ENCODE assay signal across 8 cellular contexts in the genomic region with DNA sequence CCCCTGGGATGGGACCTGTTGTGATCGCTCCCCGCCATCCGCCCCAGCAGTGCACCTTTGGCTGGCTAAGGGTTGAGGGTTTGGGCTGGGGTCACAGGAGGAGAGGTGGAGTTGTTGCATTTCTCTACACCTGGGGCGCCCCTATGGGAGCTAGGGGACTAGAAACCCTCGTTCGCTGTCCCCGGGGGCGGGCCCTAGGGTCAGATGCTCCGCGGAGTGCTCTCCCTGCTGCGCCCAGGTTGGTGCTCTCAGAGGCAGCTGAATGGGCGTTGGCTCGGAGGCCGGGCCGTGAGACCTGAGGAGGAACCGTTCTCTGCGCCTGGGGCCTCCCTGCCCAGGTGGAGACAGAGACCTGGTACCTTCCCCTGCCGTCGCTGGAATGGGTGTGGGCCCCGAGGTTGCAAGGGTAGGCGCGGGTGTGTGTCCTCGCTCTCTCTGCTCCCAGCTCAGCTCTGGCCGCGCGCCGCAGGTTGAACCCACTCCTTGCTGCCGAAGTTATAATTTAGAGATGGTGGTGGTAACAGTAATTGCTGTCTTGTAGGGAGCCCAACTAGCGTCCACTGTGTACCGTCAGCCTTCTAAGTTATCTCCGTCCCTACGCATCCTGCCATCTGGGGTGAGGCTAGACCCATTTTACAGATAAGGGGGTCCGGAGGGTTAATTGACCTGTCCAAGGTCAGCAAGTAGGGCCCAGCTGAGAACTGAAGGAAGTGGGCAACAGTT. TPM values are rescaled to one million over a fixed set of nuclear protein-coding genes. Genes with fewer than 3 reads are reported as not detected.
A peak's percentile ranks its signal among the peaks of the same experiment; 100 is the strongest.
DNase-seq lines count a peak whose midpoint lies in the region; ATAC-seq and TF ChIP-seq lines count a peak whose summit lies in the region.

No MANE protein-coding gene starts in this region.

- H2BK120ac ChIP-seq in mesendoderm (ENCODE audit: low read depth, low read length) = no peak overlapping the region

- peak overlapping the region; percentile 97 for H3K9ac ChIP-seq in mesendoderm (ENCODE audit: low read length)
- peak overlapping the region; percentile 26 to 94 (median 77) for H3K9ac ChIP-seq in subcutaneous abdominal adipose tissue (ENCODE audit: low read length in 5 of 5)

- H3K56ac ChIP-seq in mesendoderm (ENCODE audit: low read length) = peak overlapping the region; percentile 99

- peaks cover 14% of the 10 kb centered on the region for H3K79me1 ChIP-seq in mesendoderm (ENCODE audit: low read length)

- POLR2A ChIA-PET in CD8-positive, alpha-beta T cell (lab: Charles Lee) = interaction anchor here (0.9 to 1.9 kb wide), 8 partner anchors 13 to 297 kb away, joined by 3 to 12 read pairs (median 4); partner anchors contain the start of genes HTD2 and RPP14
- POLR2A ChIA-PET in HEK293T (lab: Yijun Ruan, JAX) = interaction anchor here (1.1 to 1.3 kb wide), 3 partner anchors 16 to 40 kb away, joined by 3 to 4 read pairs (median 3); no protein-coding TSS in a partner anchor

- peak overlapping the region; percentile 90 for H3K4me2 ChIP-seq in mesendoderm (ENCODE audit: low read length)

- H3K4ac ChIP-seq in mesendoderm (ENCODE audit: low read depth, low read length) = no peak overlapping the region

- no peaks in the 10 kb centered on the region for H3K27me3 Mint-ChIP-seq in CD8-positive, alpha-beta T cell (ENCODE audit: low read depth)
- no peaks in the 10 kb centered on the region for H3K27me3 Mint-ChIP-seq in T-helper 2 cell treated with Interferon-gamma antibody and Interleukin-4, amounts not matched to agents 5 μg/mL and 100 μg/mL, for 36 hours (ENCODE audit: low read depth)
- H3K27me3 Mint-ChIP-seq in chondrocyte (ENCODE audit: low read depth) = no peaks in the 10 kb centered on the region

- H3K4me3 Mint-ChIP-seq in CD8-positive, alpha-beta T cell = peak overlapping the region; percentile 86
- H3K4me3 Mint-ChIP-seq in T-helper 2 cell treated with Interferon-gamma antibody and Interleukin-4, amounts not matched to agents 5 μg/mL and 100 μg/mL, for 36 hours = peak overlapping the region; percentile 93
- peak overlapping the region; percentile 88 for H3K4me3 Mint-ChIP-seq in chondrocyte (ENCODE audit: unreplicated experiment)

- H3K23ac ChIP-seq in mesendoderm (ENCODE audit: low read length) = no peak overlapping the region

- peaks cover 43% of the 10 kb centered on the region for H3K4me1 Mint-ChIP-seq in CD8-positive, alpha-beta T cell (ENCODE audit: low read depth)
- H3K4me1 Mint-ChIP-seq in T-helper 2 cell treated with Interferon-gamma antibody and Interleukin-4, amounts not matched to agents 5 μg/mL and 100 μg/mL, for 36 hours (ENCODE audit: low read depth) = peaks cover 42% of the 10 kb centered on the region
- peaks cover 56% of the 10 kb centered on the region for H3K4me1 Mint-ChIP-seq in chondrocyte (ENCODE audit: low read depth)

- peak overlapping the region; percentile 56 for H3K18ac ChIP-seq in mesendoderm (ENCODE audit: low read length)

- peak overlapping the region; percentile 72 for H3K27ac ChIP-seq in CD8-positive, alpha-beta T cell (ENCODE audit: low read depth, low read length)
- H3K27ac ChIP-seq in mesendoderm (ENCODE audit: low read depth, low read length) = no peak overlapping the region
- peak overlapping the region; percentile 79 for H3K27ac ChIP-seq in subcutaneous abdominal adipose tissue (ENCODE audit: low read depth, low read length)

- H3K4me3 ChIP-seq in CD8-positive, alpha-beta T cell (ENCODE audit: low read depth, low read length) = peak overlapping the region; percentile 97
- H3K4me3 ChIP-seq in mesendoderm (ENCODE audit: low read length) (peak overlapping the region; percentile 94), subcutaneous abdominal adipose tissue (ENCODE audit: low read depth in 1 of 5, low read length in 5 of 5) (peak overlapping the region; percentile 76 to 97 (median 82))

- H3K79me2 ChIP-seq in mesendoderm (ENCODE audit: control insufficient read depth, insufficient read depth, low read length) = peaks cover 52% of the 10 kb centered on the region

- intact Hi-C loops in CD8-positive, alpha-beta T cell (cut with DNase I, micrococcal nuclease) = loop anchor here (1.0 to 10.0 kb wide), 8 partner anchors 25 to 1327 kb away; partner anchors contain the start of genes HTD2 (in 2 of the 2), RPP14 (in 2 of the 2), ABHD6 (in 1 of the 2) and TASOR (in 1 of the 2)

- CTCF ChIA-PET in CD8-positive, alpha-beta T cell (lab: Charles Lee) = interaction anchor here (0.5 to 4.3 kb wide), 29 partner anchors 8 to 409 kb away, joined by 3 to 50 read pairs (median 7); no protein-coding TSS in a partner anchor
- CTCF ChIA-PET in HEK293T (lab: Yijun Ruan, JAX) = interaction anchor here (1.0 to 1.7 kb wide), 2 partner anchors 156 to 168 kb away, joined by 3 to 5 read pairs; no protein-coding TSS in a partner anchor

- ATAC-seq in CD8-positive, alpha-beta T cell = peak; percentile 25

- peak; percentile 10 to 69 (median 36) for DNase-seq in CD8-positive, alpha-beta T cell
- DNase-seq in HCEC 1CT (peak; percentile 20), chondrocyte (ENCODE audit: low spot score) (no peak), mesendoderm (peak; percentile 40), HEK293T (ENCODE audit: extremely low spot score) (no peak), amniotic stem cell (lab: John Stamatoyannopoulos, UW) (no peak)
- peak; percentile 34 for DNase-seq in T-helper 2 cell treated with Interferon-gamma antibody and Interleukin-4, amounts not matched to agents 5 μg/mL and 100 μg/mL, for 36 hours (ENCODE audit: low spot score)

- peaks cover 46% of the 10 kb centered on the region for H3K4me1 ChIP-seq in CD8-positive, alpha-beta T cell (ENCODE audit: insufficient read depth, low read length)
- H3K4me1 ChIP-seq in mesendoderm (ENCODE audit: control insufficient read depth, low read depth, low read length) = peaks cover 9% of the 10 kb centered on the region
- peaks cover 3 to 59% (median 49%) of the 10 kb centered on the region in 5 donors for H3K4me1 ChIP-seq in subcutaneous abdominal adipose tissue (ENCODE audit: control insufficient read depth in 5 of 5, insufficient read depth in 5 of 5, low read length in 5 of 5)

- H3K36me3 Mint-ChIP-seq in CD8-positive, alpha-beta T cell = peaks cover 8% of the 10 kb centered on the region
- H3K36me3 Mint-ChIP-seq in T-helper 2 cell treated with Interferon-gamma antibody and Interleukin-4, amounts not matched to agents 5 μg/mL and 100 μg/mL, for 36 hours (ENCODE audit: low read depth) = peaks cover 14% of the 10 kb centered on the region
- no peaks in the 10 kb centered on the region for H3K36me3 Mint-ChIP-seq in chondrocyte (ENCODE audit: low read depth)

- no CpG with 5 or more reads among the region's 33 CpGs for WGBS in mesendoderm (ENCODE audit: extremely low coverage, insufficient coverage, low lambda C conversion rate)

- no peak overlapping the region for H2BK15ac ChIP-seq in mesendoderm (replicated peaks; ENCODE audit: low read depth)

- TF ChIP-seq CTCF in CD8-positive, alpha-beta T cell (IDR thresholded peaks at IDR 0.05) = no peak
- no peak for TF ChIP-seq CTCF in chondrocyte (IDR thresholded peaks at IDR 0.05)

- no peak overlapping the region for H4K5ac ChIP-seq in mesendoderm (ENCODE audit: low read length)

- H3K36me3 ChIP-seq in CD8-positive, alpha-beta T cell (ENCODE audit: insufficient read depth, low read length) = no peaks in the 10 kb centered on the region
- H3K36me3 ChIP-seq in mesendoderm (ENCODE audit: control insufficient read depth, insufficient read depth, low read length) (no peaks in the 10 kb centered on the region), subcutaneous abdominal adipose tissue (ENCODE audit: control insufficient read depth in 5 of 5, insufficient read depth in 5 of 5, low read length in 5 of 5) (no peaks in the 10 kb centered on the region)

- H3K9me3 ChIP-seq in CD8-positive, alpha-beta T cell (ENCODE audit: low read length) = no peaks in the 10 kb centered on the region
- no peaks in the 10 kb centered on the region for H3K9me3 ChIP-seq in subcutaneous abdominal adipose tissue (ENCODE audit: control insufficient read depth in 5 of 5, low read length in 5 of 5)

- H2BK5ac ChIP-seq in mesendoderm (ENCODE audit: low read length) = no peak overlapping the region

- H2AK5ac ChIP-seq in mesendoderm (ENCODE audit: low read length) = no peak overlapping the region

- no peaks in the 10 kb centered on the region for H3K9me3 Mint-ChIP-seq in CD8-positive, alpha-beta T cell
- H3K9me3 Mint-ChIP-seq in T-helper 2 cell treated with Interferon-gamma antibody and Interleukin-4, amounts not matched to agents 5 μg/mL and 100 μg/mL, for 36 hours = no peaks in the 10 kb centered on the region
- no peaks in the 10 kb centered on the region for H3K9me3 Mint-ChIP-seq in chondrocyte (ENCODE audit: low read depth)

- no peak overlapping the region for H4K8ac ChIP-seq in mesendoderm (ENCODE audit: low read depth, low read length)

- H3K27me3 ChIP-seq in CD8-positive, alpha-beta T cell (ENCODE audit: insufficient read depth, low read length) = no peaks in the 10 kb centered on the region
- H3K27me3 ChIP-seq in mesendoderm (ENCODE audit: insufficient read depth, low read length, poor library complexity) (no peaks in the 10 kb centered on the region), subcutaneous abdominal adipose tissue (ENCODE audit: control insufficient read depth in 5 of 5, insufficient read depth in 4 of 5, low read length in 5 of 5) (no peaks in the 10 kb centered on the region)

- peak overlapping the region; percentile 84 for H3K27ac Mint-ChIP-seq in CD8-positive, alpha-beta T cell
- H3K27ac Mint-ChIP-seq in T-helper 2 cell treated with Interferon-gamma antibody and Interleukin-4, amounts not matched to agents 5 μg/mL and 100 μg/mL, for 36 hours = peak overlapping the region; percentile 76
- no peak overlapping the region for H3K27ac Mint-ChIP-seq in chondrocyte (ENCODE audit: unreplicated experiment)

TF ChIP-seq in HEK293T, 16 proteins besides CTCF, POLR2A, EP300 and RAD21 (continues in another document):
- TF ChIP-seq HDGF (IDR thresholded peaks at IDR 0.05; ENCODE audit: borderline replicate concordance) (no peak), NFRKB (IDR thresholded peaks at IDR 0.05) (no peak), FOXA1 (IDR thresholded peaks at IDR 0.05) (no peak), ELF4 (IDR thresholded peaks at IDR 0.05) (no peak), L3MBTL2 (conservative IDR thresholded peaks at IDR 0.05) (no peak), BHLHE40 (IDR thresholded peaks at IDR 0.05; ENCODE audit: borderline replicate concordance) (no peak), SP1 (IDR thresholded peaks at IDR 0.05) (no peak), FOXK2 (IDR thresholded peaks at IDR 0.05) (no peak), LEF1 (IDR thresholded peaks at IDR 0.05; ENCODE audit: borderline replicate concordance) (no peak), TARDBP (IDR thresholded peaks at IDR 0.05) (no peak)

RNA-seq across cellular contexts. Expression of gene FLNB, which starts 1.0 kb away (rescaled TPM):
- 10 to 100 TPM; 46.8 to 52.1 TPM for total RNA-seq in CD8-positive, alpha-beta T cell
- total RNA-seq in chondrocyte = 56.5 to 75.3 TPM (median 70.2 TPM) in 3 replicates
- 26.8 TPM for polyA plus RNA-seq in mesendoderm (2013, experiment 1 of 2)
- 26.5 TPM for polyA plus RNA-seq in mesendoderm (2013, experiment 2 of 2)

Comparison
In these comparisons a context has a peak if more than half of its experiments do, and no peak if none do; other contexts are left out.
1. DNase-seq: peak in CD8-positive, alpha-beta T cell (7 of 7), HCEC 1CT (single experiment), T-helper 2 cell treated with Interferon-gamma antibody and Interleukin-4, amounts not matched to agents 5 μg/mL and 100 μg/mL, for 36 hours (single experiment) and mesendoderm (single experiment); none in chondrocyte (single experiment), HEK293T (single experiment) and amniotic stem cell (single experiment).
2. Peak in every context shown above with its lines, with median percentiles within 50 percentile points of each other: H3K4me3 ChIP-seq and H3K4me3 Mint-ChIP-seq.